ENCODE assay signal across 9 cellular contexts in the genomic region with DNA sequence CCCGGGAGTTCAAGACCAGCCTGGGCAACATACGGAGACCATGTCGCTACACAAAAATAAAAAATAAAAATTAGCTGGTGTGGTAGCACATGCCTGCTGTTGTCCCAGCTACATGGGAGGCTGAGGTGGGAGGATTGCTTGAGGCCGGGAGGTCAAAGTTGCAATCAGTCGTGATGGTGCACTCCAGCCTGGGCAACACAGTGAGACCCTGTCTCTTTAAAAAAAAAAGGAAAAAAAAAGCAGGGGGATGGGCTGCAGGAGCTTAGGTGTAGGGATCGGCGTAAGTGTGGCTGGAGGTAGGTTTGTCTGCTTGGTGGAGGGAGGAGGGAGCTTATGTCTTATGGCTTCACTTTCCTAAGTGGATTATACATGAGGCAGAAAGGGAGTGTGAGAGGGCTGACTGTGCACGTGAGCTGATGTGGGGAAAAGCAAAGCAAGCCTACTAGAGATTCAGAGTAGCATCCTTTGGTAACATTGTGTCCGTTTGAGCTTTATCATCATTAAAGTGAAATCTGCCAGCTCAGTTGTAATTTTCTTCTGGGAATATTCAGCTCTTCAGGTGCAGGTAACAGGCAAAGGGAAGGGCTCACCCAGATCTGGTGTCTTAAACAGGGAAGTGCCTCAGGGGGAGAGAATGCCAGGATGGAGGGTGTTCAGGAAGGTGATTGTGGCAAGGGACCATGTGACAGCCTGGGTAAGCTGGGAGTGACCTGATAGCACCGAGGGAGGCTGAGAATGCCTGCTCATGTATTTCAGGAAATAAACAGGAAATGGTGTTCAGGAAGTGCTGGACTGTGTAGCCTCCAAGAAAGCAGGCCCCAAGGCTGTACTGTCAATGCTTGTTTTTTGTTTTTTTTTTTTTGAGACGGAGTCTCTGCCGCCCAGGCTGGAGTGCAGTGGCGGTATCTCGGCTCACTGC. TPM values are rescaled to one million over a fixed set of nuclear protein-coding genes. Genes with fewer than 3 reads are reported as not detected.
DNase-seq lines count a peak whose midpoint lies in the region; ATAC-seq and TF ChIP-seq lines count a peak whose summit lies in the region.
"Had no signal": no experiment of that assay in that cellular context is flagged by ENCODE, and none has a peak within 500 bp of the region (broad histone marks: within the 10 kb centered on the region; RNA-seq: fewer than 3 reads in every experiment).

No MANE protein-coding gene starts in this region.

- ATAC-seq in left ventricle myocardium superior (peak; percentile 93), GM19397 (IDR thresholded peaks at IDR 0.05; ENCODE audit: unreplicated experiment) (no peak)
- no peak for ATAC-seq in stimulated activated effector memory CD8-positive, alpha-beta T cell treated with anti-CD3 and anti-CD28 coated beads, Interleukin-12 subunit alpha, Interleukin-12 subunit beta, amount 100 ng/mL, for 72 hours

- peak overlapping the region; percentile 91 for H3K27ac Mint-ChIP-seq in stimulated activated effector memory CD8-positive, alpha-beta T cell treated with anti-CD3 and anti-CD28 coated beads, Interleukin-12 subunit alpha, Interleukin-12 subunit beta, amount 100 ng/mL, for 72 hours

- intact Hi-C loops in left ventricle myocardium superior (cut with micrococcal nuclease): no loop called here

- H3K36me3 Mint-ChIP-seq in stimulated activated effector memory CD8-positive, alpha-beta T cell treated with anti-CD3 and anti-CD28 coated beads, Interleukin-12 subunit alpha, Interleukin-12 subunit beta, amount 100 ng/mL, for 72 hours: no peaks in the 10 kb centered on the region

- H3K4me3 Mint-ChIP-seq in stimulated activated effector memory CD8-positive, alpha-beta T cell treated with anti-CD3 and anti-CD28 coated beads, Interleukin-12 subunit alpha, Interleukin-12 subunit beta, amount 100 ng/mL, for 72 hours: no peak overlapping the region

- TF ChIP-seq CTCF in VCaP (conservative IDR thresholded peaks at IDR 0.05) (no peak), GM13976 (IDR thresholded peaks at IDR 0.05; ENCODE audit: borderline replicate concordance, control extremely low read depth, extremely low read depth, insufficient read depth, missing control alignments) (no peak)

- DNase-seq in NCI-H2029 (lab: John Stamatoyannopoulos, UW) (peak; percentile 22), NCI-H2029 treated with DMSO at 0.1 percent for 48 hours (lab: John Stamatoyannopoulos, UW) (no peak), left ventricle myocardium superior (no peak), GM13976 (ENCODE audit: low spot score) (no peak)
- DNase-seq in stimulated activated effector memory CD8-positive, alpha-beta T cell treated with anti-CD3 and anti-CD28 coated beads, Interleukin-12 subunit alpha, Interleukin-12 subunit beta, amount 100 ng/mL, for 72 hours (ENCODE audit: low spot score in 2 of 2): no peak
- no peak for DNase-seq in stimulated activated CD4-positive, alpha-beta T cell treated with anti-CD3 and anti-CD28 coated beads, Interleukin-1b, Interleukin-23, amount 100 ng/mL, for 48 hours

- H3K27ac ChIP-seq in VCaP: peak overlapping the region; percentile 96

- in situ Hi-C loops in GM13976 (cut with MboI; ENCODE audit: low sequenced_read_pairs, unreplicated experiment): no loop called here

- no peaks in the 10 kb centered on the region for H3K9me3 Mint-ChIP-seq in stimulated activated effector memory CD8-positive, alpha-beta T cell treated with anti-CD3 and anti-CD28 coated beads, Interleukin-12 subunit alpha, Interleukin-12 subunit beta, amount 100 ng/mL, for 72 hours

- H3K4me1 Mint-ChIP-seq in stimulated activated effector memory CD8-positive, alpha-beta T cell treated with anti-CD3 and anti-CD28 coated beads, Interleukin-12 subunit alpha, Interleukin-12 subunit beta, amount 100 ng/mL, for 72 hours: peaks cover 14% of the 10 kb centered on the region

RNA-seq across cellular contexts. Expression of gene SETX, which starts 17.6 kb away (rescaled TPM):
- 22.3 TPM for total RNA-seq in left ventricle myocardium superior

RNA-seq across cellular contexts. Expression of gene TTF1, which starts 34.2 kb away (rescaled TPM):
- total RNA-seq in left ventricle myocardium superior: 19.8 TPM

RNA-seq across cellular contexts. Expression of gene CFAP77, which starts 37.6 kb away (rescaled TPM):
- 2.4 TPM for total RNA-seq in left ventricle myocardium superior
- total RNA-seq: mononuclear cell had no signal
